In genomic region chr16:11586375-11586855, GRCh38 we compare ENCODE assay signal across 8 cellular contexts. TPM values are rescaled to one million over a fixed set of nuclear protein-coding genes. Genes with fewer than 3 reads are reported as not detected.
A peak's percentile ranks its signal among the peaks of the same experiment; 100 is the strongest.
DNase-seq lines count a peak whose midpoint lies in the region; ATAC-seq and TF ChIP-seq lines count a peak whose summit lies in the region.

No MANE protein-coding gene starts in this region.

- H3K4me1 ChIP-seq in gastroesophageal sphincter (peaks cover 0 to 53% (median 11%) of the 10 kb centered on the region in 3 donors), psoas muscle (peaks cover 10% of the 10 kb centered on the region)

- H3K27ac ChIP-seq in gastroesophageal sphincter (peak overlapping the region; percentile 62 to 97 (median 93)), psoas muscle (peak overlapping the region; percentile 82)

- H3K9me3 ChIP-seq in gastroesophageal sphincter = peaks cover 0 to 6% (median 0%) of the 10 kb centered on the region in 3 donors
- no peaks in the 10 kb centered on the region for H3K9me3 ChIP-seq in psoas muscle

- WGBS in gastroesophageal sphincter (ENCODE audit: low coverage in 1 of 2), 2 donors = 0% methylated on average over 4 of the region's 49 CpGs; no CpG with 5 or more reads in 1 of the 2 donors
- WGBS in psoas muscle, 3 donors = 0 to 2% (median 2%) methylated on average over 28 to 49 of the region's 49 CpGs

- TF ChIP-seq CTCF in GM10266 (IDR thresholded peaks at IDR 0.05; ENCODE audit: control insufficient read depth, insufficient read depth, low read depth, missing control alignments) (no peak), WI38 (IDR thresholded peaks at IDR 0.05; ENCODE audit: low read depth, low read length) (no peak), gastroesophageal sphincter (IDR thresholded peaks at IDR 0.05) (no peak), psoas muscle (IDR thresholded peaks at IDR 0.05) (no peak)

- peak; percentile 58 for DNase-seq in GM10266 (ENCODE audit: extremely low spot score)
- peak; percentile 28 to 54 for DNase-seq in psoas muscle
- no peak for DNase-seq in NCI-H1105 treated with DMSO at 0.1 percent for 48 hours (lab: John Stamatoyannopoulos, UW)
- DNase-seq in HCEC 1CT = no peak
- DNase-seq in GF-D8 (lab: John Stamatoyannopoulos, UW) = no peak

- no peaks in the 10 kb centered on the region for H3K36me3 ChIP-seq in gastroesophageal sphincter
- no peaks in the 10 kb centered on the region for H3K36me3 ChIP-seq in psoas muscle (ENCODE audit: insufficient read depth in 1 of 2, low read depth in 1 of 2)

- intact Hi-C loops in psoas muscle (cut with DNase I) = loop anchor here in 1 of 2 donors (5.0 kb wide), 1 partner anchor 56 kb away; no protein-coding TSS in a partner anchor

- H3K27me3 ChIP-seq in gastroesophageal sphincter = no peaks in the 10 kb centered on the region
- H3K27me3 ChIP-seq in psoas muscle (ENCODE audit: insufficient read depth in 3 of 3, low read length in 2 of 3) = peaks cover 0 to 8% (median 5%) of the 10 kb centered on the region in 3 donors

- no peak for TF ChIP-seq POLR2A in gastroesophageal sphincter (IDR thresholded peaks at IDR 0.05)

- ATAC-seq in HG02610 (IDR thresholded peaks at IDR 0.05; ENCODE audit: unreplicated experiment) (peak; percentile 20), gastroesophageal sphincter (peak; percentile 24), psoas muscle (peak; percentile 11 to 28 (median 14))

- TF ChIP-seq EP300 in gastroesophageal sphincter (IDR thresholded peaks at IDR 0.05) = no peak

- H3K4me3 ChIP-seq in WI38 (ENCODE audit: low read depth, low read length) (peak overlapping the region; percentile 59), gastroesophageal sphincter (peak overlapping the region; percentile 70 to 95), psoas muscle (peak overlapping the region; percentile 80)

RNA-seq across cellular contexts. Expression of gene LITAF, which starts 0.3 kb away (rescaled TPM):
- total RNA-seq in gastroesophageal sphincter = 10 to 100 TPM; 31.6 to 95.0 (median 44.5) TPM
- 10 to 100 TPM in 3 of 4 donors, 1 to 10 TPM in 1; 8.5 to 60.2 (median 18.5) TPM for total RNA-seq in psoas muscle
- 10 to 100 TPM in 2 of 3 donors, 1 to 10 TPM in 1; 5.0 to 33.1 (median 21.5) TPM for polyA plus RNA-seq in psoas muscle

Comparison
In these comparisons a context has a peak if more than half of its experiments do, and no peak if none do; other contexts are left out.
1. DNase-seq: peak in GM10266 (single experiment) and psoas muscle (2 of 2); none in NCI-H1105 treated with DMSO at 0.1 percent for 48 hours (single experiment), HCEC 1CT (single experiment) and GF-D8 (single experiment).
2. Peak in every context shown above with its lines, with median percentiles within 50 percentile points of each other: ATAC-seq and H3K4me3 ChIP-seq.